In the genomic region with DNA sequence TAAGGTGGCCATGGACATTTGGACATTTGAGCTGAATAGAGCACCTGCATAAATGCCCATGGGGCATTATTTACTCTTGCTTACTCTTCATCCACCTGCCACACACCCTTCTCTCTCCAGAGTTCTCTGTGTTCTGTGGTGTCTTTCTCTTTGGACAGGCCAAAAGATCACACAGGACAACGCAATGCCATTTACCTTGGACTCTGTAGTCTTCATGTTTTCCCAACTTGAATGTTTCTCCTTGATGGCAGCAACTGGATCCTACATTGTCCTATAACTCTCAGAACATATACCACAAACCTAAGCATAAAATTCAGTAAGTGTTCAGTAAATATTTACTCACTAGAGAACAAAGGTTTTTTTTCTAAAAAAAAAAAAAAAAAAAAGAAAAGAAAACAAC, we compare ENCODE assay signal across 21 cellular contexts. TPM values are rescaled to one million over a fixed set of nuclear protein-coding genes. Genes with fewer than 3 reads are reported as not detected.
"Had no signal": no experiment of that assay in that cellular context is flagged by ENCODE, and none has a peak within 500 bp of the region (broad histone marks: within the 10 kb centered on the region; RNA-seq: fewer than 3 reads in every experiment).

No MANE protein-coding gene starts in this region.

- H3K27ac Mint-ChIP-seq: T-helper 17 cell had no signal

- H3K4me3 Mint-ChIP-seq: T-helper 17 cell had no signal

- H3K4me1 Mint-ChIP-seq: T-helper 17 cell had no signal

- DNase-seq: KBM-7; MV-4-11; NCI-H1048; NCI-H1105; NCI-H1694; NCI-H187 treated with DMSO at 0.1 percent for 48 hours; NCI-H2029 treated with DMSO at 0.1 percent for 48 hours; NCI-H2171 treated with DMSO at 0.1 percent for 48 hours; NCI-H345; NCI-H446 treated with DMSO at 0.1 percent for 48 hours; NCI-H510A treated with DMSO at 0.1 percent for 48 hours; NCI-H526; NK-92 treated with Interleukin-12 subunit alpha and Interleukin-12 subunit beta, amount 100 ng/mL, for 24 hours; PC-9; Peyer's patch; SHP77 treated with DMSO at 0.1 percent for 48 hours; SJCRH30; T-helper 1 cell; T-helper 17 cell had no signal

RNA-seq across cellular contexts. Expression of gene PTHLH, which starts 41.7 kb away (rescaled TPM):
- total RNA-seq: OCI-LY7, Peyer's patch, Right ventricle myocardium inferior, T-helper 17 cell had no signal
